Comparison of ENCODE assay signal across 7 cellular contexts in genomic region chr9:11206-11605, GRCh38. TPM values are rescaled to one million over a fixed set of nuclear protein-coding genes. Genes with fewer than 3 reads are reported as not detected.
A peak's percentile ranks its signal among the peaks of the same experiment; 100 is the strongest.
DNase-seq lines count a peak whose midpoint lies in the region; ATAC-seq, FAIRE-seq and TF ChIP-seq lines count a peak whose summit lies in the region.
"Not testable (repeated sequence)": the region's sequence is repeated elsewhere in the genome, so short reads cannot be mapped to it uniquely, and the experiment has no call there.

No MANE protein-coding gene starts in this region.

- H3K27ac Mint-ChIP-seq in GM23338; MCF 10A (ENCODE audit: low read depth, unreplicated experiment): not testable (repeated sequence)

- CTCF ChIA-PET in MCF 10A (lab: Yijun Ruan, JAX) = not testable (repeated sequence)

- not testable (repeated sequence) for H3K4me1 Mint-ChIP-seq in GM23338; MCF 10A (ENCODE audit: insufficient read depth, unreplicated experiment)

- peak; percentile 64 to 94 for TF ChIP-seq CTCF in GM23338 (conservative IDR thresholded peaks at IDR 0.05; ENCODE audit: low read depth in 2 of 2)
- peak; percentile 44 for TF ChIP-seq CTCF in VCaP (conservative IDR thresholded peaks at IDR 0.05)
- peak; percentile 78 for TF ChIP-seq CTCF in MCF 10A (IDR thresholded peaks at IDR 0.05; ENCODE audit: unreplicated experiment)
- TF ChIP-seq CTCF in left ventricle myocardium inferior (IDR thresholded peaks at IDR 0.05; ENCODE audit: borderline replicate concordance) = peak; percentile 58
- TF ChIP-seq CTCF in pancreas (IDR thresholded peaks at IDR 0.05) = peak in 2 of 4 donors; percentile 27 to 41

- H3K27me3 Mint-ChIP-seq in GM23338 (ENCODE audit: insufficient read depth, low read depth, poor library complexity); MCF 10A (ENCODE audit: insufficient read depth, unreplicated experiment): not testable (repeated sequence)

- DNase-seq in GM23338 (ENCODE audit: low spot score); MCF 10A (ENCODE audit: unreplicated experiment): not testable (repeated sequence)
- peak; percentile 88 for DNase-seq in activated T-cell treated with anti-CD3 and anti-CD28 coated beads for 48 hours (ENCODE audit: low read depth)
- peak; percentile 44 for DNase-seq in left ventricle myocardium inferior
- DNase-seq in pancreas = peak in 4 of 6 donors; percentile 49 to 91 (median 78)
- peak; percentile 15 for DNase-seq in stimulated activated CD8-positive, alpha-beta memory T cell treated with anti-CD3 and anti-CD28 coated beads, Interleukin-12 subunit alpha, Interleukin-12 subunit beta, amount 100 ng/mL, for 4 hours (ENCODE audit: low read depth)

- WGBS in pancreas, 2 donors = 32 to 61% methylated on average over 8 to 18 of the region's 26 CpGs

- H3K36me3 Mint-ChIP-seq in GM23338 (ENCODE audit: low read depth); MCF 10A (ENCODE audit: insufficient read depth, unreplicated experiment): not testable (repeated sequence)

- H3F3A ChIP-seq in GM23338 (replicated peaks; ENCODE audit: low read depth) = not testable (repeated sequence)

- not testable (repeated sequence) for H3K4me3 ChIP-seq in GM23338, left ventricle myocardium inferior, pancreas

- POLR2A ChIA-PET in MCF 10A (lab: Yijun Ruan, JAX) = not testable (repeated sequence)

- not testable (repeated sequence) for H3K9me2 ChIP-seq in GM23338 (ENCODE audit: insufficient read depth)

- H3K4me3 Mint-ChIP-seq in GM23338; MCF 10A (ENCODE audit: unreplicated experiment): not testable (repeated sequence)

- not testable (repeated sequence) for H3K79me2 ChIP-seq in GM23338 (replicated peaks; ENCODE audit: insufficient read depth)

- intact Hi-C loops in MCF 10A (cut with micrococcal nuclease); left ventricle myocardium inferior (cut with micrococcal nuclease); pancreas (cut with DNase I): not testable (repeated sequence)

- BruUV-seq in MCF 10A (replicated peaks; lab: Mats Ljungman, UMichigan) = not testable (repeated sequence)

- H3K9me3 ChIP-seq in left ventricle myocardium inferior (replicated peaks); pancreas: not testable (repeated sequence)

- not testable (repeated sequence) for H4K20me1 ChIP-seq in GM23338 (replicated peaks; ENCODE audit: insufficient read depth)

- not testable (repeated sequence) for FAIRE-seq in pancreas (lab: Jason Lieb, UNC)

- peaks cover 13% of the 10 kb centered on the region; the same call in 2 of the 3 replicates for H3K9me3 Mint-ChIP-seq in GM23338
- not testable (repeated sequence) for H3K9me3 Mint-ChIP-seq in MCF 10A (ENCODE audit: unreplicated experiment)

- not testable (repeated sequence) for H3K4me1 ChIP-seq in GM23338 (ENCODE audit: insufficient read depth); left ventricle myocardium inferior; pancreas

- not testable (repeated sequence) for H3K27ac ChIP-seq in GM23338 (ENCODE audit: low read depth); VCaP; left ventricle myocardium inferior (replicated peaks); pancreas

- H3K4me2 ChIP-seq in GM23338 = not testable (repeated sequence)

- not testable (repeated sequence) for H3K27me3 ChIP-seq in GM23338 (ENCODE audit: insufficient read depth); left ventricle myocardium inferior (ENCODE audit: low read depth); pancreas

- not testable (repeated sequence) for H2AFZ ChIP-seq in GM23338

- not testable (repeated sequence) for H3K36me3 ChIP-seq in GM23338 (ENCODE audit: insufficient read depth); left ventricle myocardium inferior; pancreas

- not testable (repeated sequence) for ATAC-seq in GM23338, pancreas

RNA-seq across cellular contexts. Expression of gene WASHC1, which starts 18.1 kb away (rescaled TPM):
- 4.6 and 4.9 TPM in 2 replicates for total RNA-seq in GM23338 (2014; rRNA removed; shearing (Covaris generic))
- 10.0 and 11.4 TPM in 2 replicates for polyA plus RNA-seq in GM23338 (2016; fragmentation: Nextera tagmentation; extraction: Ambion mirVana)
- total RNA-seq in MCF 10A (2022) = 17.2 and 18.2 TPM in 2 replicates
- total RNA-seq in left ventricle myocardium inferior = 13.5 TPM
- 10 to 100 TPM in 3 of 6 donors, 1 to 10 TPM in 3; 5.0 to 11.5 (median 10.0) TPM for total RNA-seq in pancreas
- 10 to 100 TPM; 50.6 to 88.2 TPM for polyA plus RNA-seq in pancreas
